In genomic region chr15:66617137-66618090, GRCh38 we compare ENCODE assay signal across 8 cellular contexts. TPM values are rescaled to one million over a fixed set of nuclear protein-coding genes. Genes with fewer than 3 reads are reported as not detected.
DNase-seq lines count a peak whose midpoint lies in the region; ATAC-seq and TF ChIP-seq lines count a peak whose summit lies in the region.

No MANE protein-coding gene starts in this region.

- H3K36me3 Mint-ChIP-seq in CD8-positive, alpha-beta memory T cell = no peaks in the 10 kb centered on the region
- peaks cover 0 to 7% (median 0%) of the 10 kb centered on the region in 5 donors for H3K36me3 Mint-ChIP-seq in naive thymus-derived CD4-positive, alpha-beta T cell
- peaks cover 0 to 7% (median 0%) of the 10 kb centered on the region in 3 donors for H3K36me3 Mint-ChIP-seq in naive thymus-derived CD8-positive, alpha-beta T cell

- peak overlapping the region; percentile 16 for H3K27ac ChIP-seq in CD8-positive, alpha-beta memory T cell (ENCODE audit: low read depth, low read length)
- no peak overlapping the region for H3K27ac ChIP-seq in OCI-LY3 (ENCODE audit: low read length)
- H3K27ac ChIP-seq in esophagus squamous epithelium = peak overlapping the region; percentile 11 to 91 (median 66)
- no peak overlapping the region for H3K27ac ChIP-seq in naive thymus-derived CD4-positive, alpha-beta T cell (ENCODE audit: low read depth, low read length)

- TF ChIP-seq POLR2A in esophagus squamous epithelium (IDR thresholded peaks at IDR 0.05) = no peak

- intact Hi-C loops in esophagus squamous epithelium (cut with DNase I) = loop anchor here (5.0 kb wide), 1 partner anchor 155 kb away; no protein-coding TSS in a partner anchor
- intact Hi-C loops in naive thymus-derived CD4-positive, alpha-beta T cell (cut with micrococcal nuclease) = loop anchor here in 1 of 2 donors (5.0 kb wide), 1 partner anchor 85 kb away; the partner anchor contains the start of gene SMAD6

- TF ChIP-seq CTCF in OCI-LY3 (IDR thresholded peaks at IDR 0.05; ENCODE audit: low read depth, low read length) (no peak), esophagus squamous epithelium (IDR thresholded peaks at IDR 0.05) (no peak)

- no peak overlapping the region for H3K4me3 Mint-ChIP-seq in CD8-positive, alpha-beta memory T cell
- H3K4me3 Mint-ChIP-seq in naive thymus-derived CD4-positive, alpha-beta T cell = peak overlapping the region in 1 of 10 donors; percentile 29
- H3K4me3 Mint-ChIP-seq in naive thymus-derived CD8-positive, alpha-beta T cell = peak overlapping the region in 1 of 10 donors; percentile 19

- no peaks in the 10 kb centered on the region for H3K27me3 ChIP-seq in CD8-positive, alpha-beta memory T cell (ENCODE audit: insufficient read depth, low read length, poor library complexity, severe bottlenecking)
- H3K27me3 ChIP-seq in OCI-LY3 (ENCODE audit: low read depth, low read length) = no peaks in the 10 kb centered on the region
- peaks cover 0 to 32% (median 0%) of the 10 kb centered on the region in 4 donors for H3K27me3 ChIP-seq in esophagus squamous epithelium
- peaks cover 0 to 15% of the 10 kb centered on the region in 2 donors for H3K27me3 ChIP-seq in naive thymus-derived CD4-positive, alpha-beta T cell (ENCODE audit: control insufficient read depth in 2 of 2, insufficient read depth in 2 of 2, low read length in 2 of 2)

- H3K9me3 ChIP-seq in CD8-positive, alpha-beta memory T cell (ENCODE audit: low read length) = no peaks in the 10 kb centered on the region
- no peaks in the 10 kb centered on the region for H3K9me3 ChIP-seq in OCI-LY3 (ENCODE audit: insufficient read depth, low read length)
- H3K9me3 ChIP-seq in esophagus squamous epithelium = no peaks in the 10 kb centered on the region
- no peaks in the 10 kb centered on the region for H3K9me3 ChIP-seq in naive thymus-derived CD4-positive, alpha-beta T cell (ENCODE audit: control insufficient read depth in 2 of 3, low read length in 3 of 3)

- 52 to 79% methylated on average over 3 to 4 of the region's 15 CpGs for WGBS in esophagus squamous epithelium, 2 donors

- ATAC-seq in naive thymus-derived CD4-positive, alpha-beta T cell = peak; percentile 69
- no peak for ATAC-seq in naive thymus-derived CD8-positive, alpha-beta T cell

- peaks cover 18 to 20% of the 10 kb centered on the region in 2 donors for H3K27me3 Mint-ChIP-seq in CD8-positive, alpha-beta memory T cell
- peaks cover 13 to 18% (median 15%) of the 10 kb centered on the region in 5 donors for H3K27me3 Mint-ChIP-seq in naive thymus-derived CD4-positive, alpha-beta T cell
- H3K27me3 Mint-ChIP-seq in naive thymus-derived CD8-positive, alpha-beta T cell = peaks cover 6 to 22% (median 13%) of the 10 kb centered on the region in 5 donors

- no peaks in the 10 kb centered on the region for H3K9me3 Mint-ChIP-seq in CD8-positive, alpha-beta memory T cell
- H3K9me3 Mint-ChIP-seq in naive thymus-derived CD4-positive, alpha-beta T cell = peaks cover 0 to 3% (median 0%) of the 10 kb centered on the region in 11 donors
- peaks cover 0 to 2% (median 0%) of the 10 kb centered on the region in 9 donors for H3K9me3 Mint-ChIP-seq in naive thymus-derived CD8-positive, alpha-beta T cell

- H3K36me3 ChIP-seq in CD8-positive, alpha-beta memory T cell (ENCODE audit: insufficient read depth, low read length) = no peaks in the 10 kb centered on the region
- H3K36me3 ChIP-seq in OCI-LY3 (replicated peaks; ENCODE audit: low read depth, low read length) (no peaks in the 10 kb centered on the region), esophagus squamous epithelium (no peaks in the 10 kb centered on the region)
- H3K36me3 ChIP-seq in naive thymus-derived CD4-positive, alpha-beta T cell (ENCODE audit: control insufficient read depth in 2 of 3, insufficient read depth in 3 of 3, low read length in 3 of 3) = no peaks in the 10 kb centered on the region

- no peaks in the 10 kb centered on the region for H4K20me1 ChIP-seq in OCI-LY3 (ENCODE audit: insufficient read depth, low read length)

- H3K27ac Mint-ChIP-seq in CD8-positive, alpha-beta memory T cell = peak overlapping the region in 1 of 8 donors; percentile 70
- H3K27ac Mint-ChIP-seq in naive thymus-derived CD4-positive, alpha-beta T cell = no peak overlapping the region
- H3K27ac Mint-ChIP-seq in naive thymus-derived CD8-positive, alpha-beta T cell = no peak overlapping the region

- peaks cover 0 to 4% (median 0%) of the 10 kb centered on the region in 3 donors for H3K4me1 Mint-ChIP-seq in CD8-positive, alpha-beta memory T cell
- H3K4me1 Mint-ChIP-seq in naive thymus-derived CD4-positive, alpha-beta T cell = peaks cover 10 to 30% (median 18%) of the 10 kb centered on the region in 7 donors
- H3K4me1 Mint-ChIP-seq in naive thymus-derived CD8-positive, alpha-beta T cell = peaks cover 9 to 36% (median 16%) of the 10 kb centered on the region in 4 donors

- no peak for DNase-seq in CD8-positive, alpha-beta memory T cell
- DNase-seq in esophagus squamous epithelium (lab: John Stamatoyannopoulos, UW) = no peak
- DNase-seq in naive thymus-derived CD4-positive, alpha-beta T cell = peak in 1 of 9 donors; percentile 13
- DNase-seq in NCI-H524 treated with DMSO at 0.1 percent for 48 hours (lab: John Stamatoyannopoulos, UW) = no peak
- DNase-seq in NCI-H1417 treated with DMSO at 0.1 percent for 48 hours (lab: John Stamatoyannopoulos, UW) = no peak
- DNase-seq in NCI-H187 treated with DMSO at 0.1 percent for 48 hours (lab: John Stamatoyannopoulos, UW) = no peak
- DNase-seq in naive thymus-derived CD8-positive, alpha-beta T cell = no peak

- POLR2A ChIA-PET in CD8-positive, alpha-beta memory T cell (lab: Charles Lee) = no interaction called here
- POLR2A ChIA-PET in naive thymus-derived CD4-positive, alpha-beta T cell (lab: Charles Lee) = no interaction called here
- POLR2A ChIA-PET in naive thymus-derived CD8-positive, alpha-beta T cell (lab: Charles Lee) = no interaction called here

- no peak overlapping the region for H3K4me3 ChIP-seq in CD8-positive, alpha-beta memory T cell (ENCODE audit: low read length)
- H3K4me3 ChIP-seq in OCI-LY3 (ENCODE audit: low read length) (no peak overlapping the region), esophagus squamous epithelium (no peak overlapping the region)
- no peak overlapping the region for H3K4me3 ChIP-seq in naive thymus-derived CD4-positive, alpha-beta T cell (ENCODE audit: low read length)

- no peak overlapping the region for H3K4me2 ChIP-seq in OCI-LY3 (ENCODE audit: low read length)

- H3K9ac ChIP-seq in OCI-LY3 (ENCODE audit: low read length) = no peak overlapping the region

- CTCF ChIA-PET in CD8-positive, alpha-beta memory T cell (lab: Charles Lee) = no interaction called here
- CTCF ChIA-PET in naive thymus-derived CD4-positive, alpha-beta T cell (lab: Charles Lee) = interaction anchor here (2.4 kb wide), 1 partner anchor 158 kb away, joined by 5 read pairs; no protein-coding TSS in a partner anchor

- peak overlapping the region; percentile 52; the same call in 1 of the 2 replicates for H2AFZ ChIP-seq in OCI-LY3 (ENCODE audit: low read depth, low read length)

- H3K79me2 ChIP-seq in OCI-LY3 (ENCODE audit: low read length) = no peaks in the 10 kb centered on the region

- peaks cover 3% of the 10 kb centered on the region for H3K4me1 ChIP-seq in CD8-positive, alpha-beta memory T cell (ENCODE audit: insufficient read depth, low read length)
- peaks cover 17% of the 10 kb centered on the region; the same call in 1 of the 2 replicates for H3K4me1 ChIP-seq in OCI-LY3 (ENCODE audit: low read length)
- H3K4me1 ChIP-seq in esophagus squamous epithelium = peaks cover 10 to 72% (median 39%) of the 10 kb centered on the region in 3 donors
- H3K4me1 ChIP-seq in naive thymus-derived CD4-positive, alpha-beta T cell (ENCODE audit: control insufficient read depth in 2 of 2, insufficient read depth in 2 of 2, low read length in 2 of 2) = peaks cover 0 to 6% of the 10 kb centered on the region in 2 donors

RNA-seq across cellular contexts. Expression of gene LCTL, which starts 51.6 kb away (rescaled TPM):
- total RNA-seq in CD8-positive, alpha-beta memory T cell = not detected
- not detected for polyA plus RNA-seq in CD8-positive, alpha-beta memory T cell
- total RNA-seq in esophagus squamous epithelium = not detected
- not detected for total RNA-seq in naive thymus-derived CD4-positive, alpha-beta T cell
- polyA plus RNA-seq in naive thymus-derived CD4-positive, alpha-beta T cell = not detected
- total RNA-seq in naive thymus-derived CD8-positive, alpha-beta T cell = not detected
- polyA plus RNA-seq in naive thymus-derived CD8-positive, alpha-beta T cell = not detected

Comparison
In these comparisons a context has a peak if more than half of its experiments do, and no peak if none do; other contexts are left out.
1. H3K27ac ChIP-seq: peak in CD8-positive, alpha-beta memory T cell (single experiment) and esophagus squamous epithelium (4 of 4); none in OCI-LY3 (single experiment) and naive thymus-derived CD4-positive, alpha-beta T cell (single experiment).